In the genomic region with DNA sequence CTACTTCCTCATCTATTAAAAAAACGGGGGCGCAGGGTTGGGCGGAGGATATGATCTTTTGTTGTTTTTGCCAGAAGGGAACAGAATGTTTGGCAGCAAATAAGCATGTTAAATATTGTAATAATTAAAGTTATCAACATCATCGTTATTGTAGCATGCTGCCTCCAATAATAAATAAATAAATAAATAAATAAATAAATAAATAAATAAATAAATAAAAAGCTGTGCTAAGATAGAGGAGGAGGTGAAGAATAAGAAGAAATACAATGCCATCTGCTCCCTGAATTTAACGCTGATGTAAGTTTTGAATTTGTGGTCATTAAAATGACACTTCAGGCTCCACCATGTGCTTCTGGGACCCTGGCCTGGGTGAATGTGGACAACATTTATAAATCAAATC, we compare ENCODE assay signal across 10 cellular contexts.
"Had no signal": no experiment of that assay in that cellular context is flagged by ENCODE, and none has a peak within 500 bp of the region (broad histone marks: within the 10 kb centered on the region; RNA-seq: fewer than 3 reads in every experiment).

No MANE protein-coding gene starts in this region.

- H3K36me3 ChIP-seq: HAP-1 had no signal

- H3K4me2 ChIP-seq: GM23338 had no signal

- ATAC-seq: GM23338, HCT116 had no signal

- DNase-seq: GM23248, GOT3, H7, H9, HCEC 1CT, HFFc6 had no signal

- H3K4me1 ChIP-seq: HAP-1 had no signal

- H3K27ac ChIP-seq: GM23248 had no signal

- H3K4me3 ChIP-seq: GM23248, GM23338, HAP-1 had no signal

- H3K9me3 ChIP-seq: HAP-1 had no signal

- FAIRE-seq: H1 had no signal
